Comparison of ENCODE assay signal across 1 cellular context in the genomic region with DNA sequence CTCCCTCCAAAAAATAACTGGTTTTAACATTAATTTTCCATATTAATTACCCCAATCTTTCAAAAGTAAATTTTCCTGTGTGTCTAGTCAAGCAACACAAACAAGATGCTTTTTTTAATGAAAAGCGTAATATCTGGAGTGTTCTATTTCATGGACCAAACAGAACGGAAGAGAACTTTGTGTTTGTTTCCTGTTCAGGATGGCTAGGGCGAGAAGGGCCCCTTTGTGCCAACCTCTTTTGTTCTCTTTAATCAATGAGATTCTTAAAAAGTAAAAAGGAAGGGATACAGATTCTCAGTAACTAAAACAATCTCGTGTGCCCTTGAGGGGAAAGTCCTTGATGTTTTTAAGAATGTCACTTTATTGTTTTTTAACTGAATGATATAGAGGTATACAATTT.
TF ChIP-seq lines count a peak whose summit lies in the region.

No MANE protein-coding gene starts in this region.

TF ChIP-seq in SK-N-SH, 30 proteins besides CTCF, POLR2A, EP300 and RAD21 (continued from another document):
- TF ChIP-seq, protein P1, sequence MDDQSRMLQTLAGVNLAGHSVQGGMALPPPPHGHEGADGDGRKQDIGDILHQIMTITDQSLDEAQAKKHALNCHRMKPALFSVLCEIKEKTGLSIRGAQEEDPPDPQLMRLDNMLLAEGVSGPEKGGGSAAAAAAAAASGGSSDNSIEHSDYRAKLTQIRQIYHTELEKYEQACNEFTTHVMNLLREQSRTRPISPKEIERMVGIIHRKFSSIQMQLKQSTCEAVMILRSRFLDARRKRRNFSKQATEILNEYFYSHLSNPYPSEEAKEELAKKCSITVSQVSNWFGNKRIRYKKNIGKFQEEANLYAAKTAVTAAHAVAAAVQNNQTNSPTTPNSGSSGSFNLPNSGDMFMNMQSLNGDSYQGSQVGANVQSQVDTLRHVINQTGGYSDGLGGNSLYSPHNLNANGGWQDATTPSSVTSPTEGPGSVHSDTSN (IDR thresholded peaks at IDR 0.05), result no peak
- TF ChIP-seq, protein P2, sequence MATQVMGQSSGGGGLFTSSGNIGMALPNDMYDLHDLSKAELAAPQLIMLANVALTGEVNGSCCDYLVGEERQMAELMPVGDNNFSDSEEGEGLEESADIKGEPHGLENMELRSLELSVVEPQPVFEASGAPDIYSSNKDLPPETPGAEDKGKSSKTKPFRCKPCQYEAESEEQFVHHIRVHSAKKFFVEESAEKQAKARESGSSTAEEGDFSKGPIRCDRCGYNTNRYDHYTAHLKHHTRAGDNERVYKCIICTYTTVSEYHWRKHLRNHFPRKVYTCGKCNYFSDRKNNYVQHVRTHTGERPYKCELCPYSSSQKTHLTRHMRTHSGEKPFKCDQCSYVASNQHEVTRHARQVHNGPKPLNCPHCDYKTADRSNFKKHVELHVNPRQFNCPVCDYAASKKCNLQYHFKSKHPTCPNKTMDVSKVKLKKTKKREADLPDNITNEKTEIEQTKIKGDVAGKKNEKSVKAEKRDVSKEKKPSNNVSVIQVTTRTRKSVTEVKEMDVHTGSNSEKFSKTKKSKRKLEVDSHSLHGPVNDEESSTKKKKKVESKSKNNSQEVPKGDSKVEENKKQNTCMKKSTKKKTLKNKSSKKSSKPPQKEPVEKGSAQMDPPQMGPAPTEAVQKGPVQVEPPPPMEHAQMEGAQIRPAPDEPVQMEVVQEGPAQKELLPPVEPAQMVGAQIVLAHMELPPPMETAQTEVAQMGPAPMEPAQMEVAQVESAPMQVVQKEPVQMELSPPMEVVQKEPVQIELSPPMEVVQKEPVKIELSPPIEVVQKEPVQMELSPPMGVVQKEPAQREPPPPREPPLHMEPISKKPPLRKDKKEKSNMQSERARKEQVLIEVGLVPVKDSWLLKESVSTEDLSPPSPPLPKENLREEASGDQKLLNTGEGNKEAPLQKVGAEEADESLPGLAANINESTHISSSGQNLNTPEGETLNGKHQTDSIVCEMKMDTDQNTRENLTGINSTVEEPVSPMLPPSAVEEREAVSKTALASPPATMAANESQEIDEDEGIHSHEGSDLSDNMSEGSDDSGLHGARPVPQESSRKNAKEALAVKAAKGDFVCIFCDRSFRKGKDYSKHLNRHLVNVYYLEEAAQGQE (IDR thresholded peaks at IDR 0.05; ENCODE audit: low read depth, low read length), result no peak
- no peak for TF ChIP-seq TEAD4 (IDR thresholded peaks at IDR 0.05; ENCODE audit: borderline replicate concordance, insufficient read depth)
- TF ChIP-seq, protein P3, sequence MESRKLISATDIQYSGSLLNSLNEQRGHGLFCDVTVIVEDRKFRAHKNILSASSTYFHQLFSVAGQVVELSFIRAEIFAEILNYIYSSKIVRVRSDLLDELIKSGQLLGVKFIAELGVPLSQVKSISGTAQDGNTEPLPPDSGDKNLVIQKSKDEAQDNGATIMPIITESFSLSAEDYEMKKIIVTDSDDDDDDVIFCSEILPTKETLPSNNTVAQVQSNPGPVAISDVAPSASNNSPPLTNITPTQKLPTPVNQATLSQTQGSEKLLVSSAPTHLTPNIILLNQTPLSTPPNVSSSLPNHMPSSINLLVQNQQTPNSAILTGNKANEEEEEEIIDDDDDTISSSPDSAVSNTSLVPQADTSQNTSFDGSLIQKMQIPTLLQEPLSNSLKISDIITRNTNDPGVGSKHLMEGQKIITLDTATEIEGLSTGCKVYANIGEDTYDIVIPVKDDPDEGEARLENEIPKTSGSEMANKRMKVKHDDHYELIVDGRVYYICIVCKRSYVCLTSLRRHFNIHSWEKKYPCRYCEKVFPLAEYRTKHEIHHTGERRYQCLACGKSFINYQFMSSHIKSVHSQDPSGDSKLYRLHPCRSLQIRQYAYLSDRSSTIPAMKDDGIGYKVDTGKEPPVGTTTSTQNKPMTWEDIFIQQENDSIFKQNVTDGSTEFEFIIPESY (IDR thresholded peaks at IDR 0.05; ENCODE audit: borderline replicate concordance, low read depth), result no peak
